Comparison of ENCODE assay signal across 8 cellular contexts in genomic region chr17:75822119-75822799, GRCh38. TPM values are rescaled to one million over a fixed set of nuclear protein-coding genes. Genes with fewer than 3 reads are reported as not detected.
A peak's percentile ranks its signal among the peaks of the same experiment; 100 is the strongest.
DNase-seq lines count a peak whose midpoint lies in the region; ATAC-seq and TF ChIP-seq lines count a peak whose summit lies in the region.

No MANE protein-coding gene starts in this region.

- peak overlapping the region; percentile 8 for H3K27ac ChIP-seq in CD8-positive, alpha-beta T cell (ENCODE audit: low read depth, low read length)
- H3K27ac ChIP-seq in lower lobe of right lung: peak overlapping the region; percentile 24

- peaks cover 27% of the 10 kb centered on the region for H3K4me1 ChIP-seq in CD8-positive, alpha-beta T cell (ENCODE audit: insufficient read depth, low read length)
- peaks cover 7% of the 10 kb centered on the region for H3K4me1 ChIP-seq in lower lobe of right lung

- peak overlapping the region; percentile 31 for H3K4me3 Mint-ChIP-seq in CD8-positive, alpha-beta T cell
- H3K4me3 Mint-ChIP-seq in activated T-cell treated with anti-CD3 and anti-CD28 coated beads, Interleukin-2, amount 50 U/mL, for 24 hours: no peak overlapping the region

- CTCF ChIA-PET in CD8-positive, alpha-beta T cell (lab: Charles Lee): interaction anchor here (0.9 to 2.6 kb wide), 8 partner anchors 9 to 72 kb away, joined by 3 to 15 read pairs (median 4); partner anchors contain the start of gene UNC13D

- H3K4me1 Mint-ChIP-seq in CD8-positive, alpha-beta T cell (ENCODE audit: low read depth): peaks cover 24% of the 10 kb centered on the region
- peaks cover 25% of the 10 kb centered on the region for H3K4me1 Mint-ChIP-seq in activated T-cell treated with anti-CD3 and anti-CD28 coated beads, Interleukin-2, amount 50 U/mL, for 24 hours (ENCODE audit: low read depth)

- peak overlapping the region; percentile 83 for H3K27ac Mint-ChIP-seq in CD8-positive, alpha-beta T cell
- H3K27ac Mint-ChIP-seq in activated T-cell treated with anti-CD3 and anti-CD28 coated beads, Interleukin-2, amount 50 U/mL, for 24 hours: peak overlapping the region; percentile 80

- H3K9me3 ChIP-seq in CD8-positive, alpha-beta T cell (ENCODE audit: low read length): no peaks in the 10 kb centered on the region
- no peaks in the 10 kb centered on the region for H3K9me3 ChIP-seq in lower lobe of right lung

- H3K36me3 ChIP-seq in CD8-positive, alpha-beta T cell (ENCODE audit: insufficient read depth, low read length): peaks cover 24% of the 10 kb centered on the region
- H3K36me3 ChIP-seq in lower lobe of right lung: peaks cover 95% of the 10 kb centered on the region

- no peaks in the 10 kb centered on the region for H3K27me3 ChIP-seq in CD8-positive, alpha-beta T cell (ENCODE audit: insufficient read depth, low read length)
- no peaks in the 10 kb centered on the region for H3K27me3 ChIP-seq in lower lobe of right lung (ENCODE audit: low read depth)

- no peaks in the 10 kb centered on the region for H3K27me3 Mint-ChIP-seq in CD8-positive, alpha-beta T cell (ENCODE audit: low read depth)
- no peaks in the 10 kb centered on the region for H3K27me3 Mint-ChIP-seq in activated T-cell treated with anti-CD3 and anti-CD28 coated beads, Interleukin-2, amount 50 U/mL, for 24 hours

- TF ChIP-seq CTCF in CD8-positive, alpha-beta T cell (IDR thresholded peaks at IDR 0.05): no peak
- TF ChIP-seq CTCF in lower lobe of right lung (IDR thresholded peaks at IDR 0.05): no peak

- ATAC-seq in CD8-positive, alpha-beta T cell: peak; percentile 90
- ATAC-seq in lower lobe of right lung (peak in 1 of 2 donors; percentile 23), GM21515 (IDR thresholded peaks at IDR 0.05; ENCODE audit: unreplicated experiment) (no peak), GM18907 (IDR thresholded peaks at IDR 0.05; ENCODE audit: unreplicated experiment) (no peak), GM21447 (IDR thresholded peaks at IDR 0.05; ENCODE audit: unreplicated experiment) (no peak)

- POLR2A ChIA-PET in CD8-positive, alpha-beta T cell (lab: Charles Lee): interaction anchor here (1.0 to 6.1 kb wide), 7 partner anchors 16 to 74 kb away, joined by 3 to 36 read pairs (median 4); partner anchors contain the start of genes TRIM65 and UNK

- peak in 6 of 7 experiments; percentile 17 to 67 (median 48) for DNase-seq in CD8-positive, alpha-beta T cell
- DNase-seq in NCI-H1105 treated with DMSO at 0.1 percent for 48 hours (lab: John Stamatoyannopoulos, UW): peak; percentile 83
- DNase-seq in activated T-cell treated with anti-CD3 and anti-CD28 coated beads, Interleukin-2, amount 50 U/mL, for 24 hours: no peak
- no peak for DNase-seq in lower lobe of right lung
- DNase-seq in HCEC 1CT: no peak

- no peak overlapping the region for H3K4me3 ChIP-seq in CD8-positive, alpha-beta T cell (ENCODE audit: low read depth, low read length)
- no peak overlapping the region for H3K4me3 ChIP-seq in lower lobe of right lung

- H3K9me3 Mint-ChIP-seq in CD8-positive, alpha-beta T cell: no peaks in the 10 kb centered on the region
- H3K9me3 Mint-ChIP-seq in activated T-cell treated with anti-CD3 and anti-CD28 coated beads, Interleukin-2, amount 50 U/mL, for 24 hours: no peaks in the 10 kb centered on the region

- intact Hi-C loops in CD8-positive, alpha-beta T cell (cut with DNase I, micrococcal nuclease): no loop called here
- intact Hi-C loops in lower lobe of right lung (cut with DNase I): no loop called here

- peaks cover 57% of the 10 kb centered on the region for H3K36me3 Mint-ChIP-seq in CD8-positive, alpha-beta T cell
- H3K36me3 Mint-ChIP-seq in activated T-cell treated with anti-CD3 and anti-CD28 coated beads, Interleukin-2, amount 50 U/mL, for 24 hours (ENCODE audit: low read depth): peaks cover 75% of the 10 kb centered on the region

RNA-seq across cellular contexts. Expression of gene UNC13D, which starts 21.9 kb away (rescaled TPM):
- 100 to 1,000 TPM; 123 to 124 TPM for total RNA-seq in CD8-positive, alpha-beta T cell
- total RNA-seq in lower lobe of right lung: 118 TPM

RNA-seq across cellular contexts. Expression of gene WBP2, which starts 32.9 kb away (rescaled TPM):
- total RNA-seq in CD8-positive, alpha-beta T cell: 10 to 100 TPM; 69.1 to 80.2 TPM
- 145 TPM for total RNA-seq in lower lobe of right lung

RNA-seq across cellular contexts. Expression of gene UNK, which starts 37.7 kb away (rescaled TPM):
- total RNA-seq in CD8-positive, alpha-beta T cell: 10 to 100 TPM; 37.3 to 42.8 TPM
- 31.1 TPM for total RNA-seq in lower lobe of right lung

RNA-seq across cellular contexts. Expression of gene TRIM47, which starts 56.1 kb away (rescaled TPM):
- 1 to 10 TPM; 1.6 to 1.7 TPM for total RNA-seq in CD8-positive, alpha-beta T cell
- 21.0 TPM for total RNA-seq in lower lobe of right lung

RNA-seq across cellular contexts. Expression of gene GALK1, which starts 57.3 kb away (rescaled TPM):
- 1 to 10 TPM; 3.4 to 3.7 TPM for total RNA-seq in CD8-positive, alpha-beta T cell
- total RNA-seq in lower lobe of right lung: 34.0 TPM

Comparison
In these comparisons a context has a peak if more than half of its experiments do, and no peak if none do; other contexts are left out.
1. DNase-seq: peak in CD8-positive, alpha-beta T cell (6 of 7) and NCI-H1105 treated with DMSO at 0.1 percent for 48 hours (single experiment); none in activated T-cell treated with anti-CD3 and anti-CD28 coated beads, Interleukin-2, amount 50 U/mL, for 24 hours (single experiment), lower lobe of right lung (single experiment) and HCEC 1CT (single experiment).